In the genomic region with DNA sequence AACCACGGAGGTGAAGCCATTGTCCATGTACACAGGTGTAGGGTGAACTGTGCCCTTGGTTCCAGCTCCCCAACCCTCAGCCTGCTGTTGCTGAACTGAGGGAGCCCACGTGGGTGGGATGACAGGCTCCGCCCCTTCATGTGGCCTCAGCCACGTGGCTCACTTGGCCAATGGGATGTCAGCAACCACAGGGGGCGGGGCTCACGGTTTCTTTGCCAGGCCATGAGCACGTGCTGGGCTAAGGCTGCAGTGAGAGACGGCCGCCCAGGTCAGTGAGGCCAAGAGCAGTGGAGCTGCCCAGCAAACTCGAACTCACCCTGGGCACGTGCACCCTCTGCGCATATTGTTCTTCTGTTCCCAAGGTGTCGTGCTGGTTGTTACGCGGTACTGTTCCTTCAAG, we compare ENCODE assay signal across 23 cellular contexts.
"Had no signal": no experiment of that assay in that cellular context is flagged by ENCODE, and none has a peak within 500 bp of the region (broad histone marks: within the 10 kb centered on the region; RNA-seq: fewer than 3 reads in every experiment).

No MANE protein-coding gene starts in this region.

- H3K36me3 Mint-ChIP-seq: memory B cell, mesothelial cell of epicardium, natural killer cell, type B pancreatic cell had no signal

- H3K9me3 ChIP-seq: esophagus squamous epithelium, gastroesophageal sphincter, lower lobe of right lung, ovary, sigmoid colon, thyroid gland had no signal

- H3K4me3 ChIP-seq: esophagus squamous epithelium, gastroesophageal sphincter, left ventricle myocardium inferior, lower lobe of right lung, ovary, right atrium auricular region, sigmoid colon, skin epidermis, thyroid gland had no signal

- H3K9me3 Mint-ChIP-seq: memory B cell, natural killer cell, neural crest cell, type B pancreatic cell had no signal

- H3K4me1 Mint-ChIP-seq: memory B cell, mesothelial cell of epicardium, natural killer cell, neural crest cell had no signal

- H3K4me3 Mint-ChIP-seq: memory B cell, mesothelial cell of epicardium, natural killer cell, neural crest cell, type B pancreatic cell had no signal

- ATAC-seq: gastroesophageal sphincter, left cardiac atrium had no signal

- H3K27ac Mint-ChIP-seq: memory B cell, mesothelial cell of epicardium, natural killer cell, type B pancreatic cell had no signal

- FAIRE-seq: kidney had no signal

- H3K27ac ChIP-seq: epithelial cell of prostate, esophagus squamous epithelium, gastroesophageal sphincter, left ventricle myocardium inferior, lower lobe of right lung, ovary, right atrium auricular region, sigmoid colon, skin epidermis, thyroid gland had no signal

- H3K4me1 ChIP-seq: esophagus squamous epithelium, gastroesophageal sphincter, left ventricle myocardium inferior, lower lobe of right lung, right atrium auricular region, sigmoid colon, thyroid gland had no signal

- H3K27me3 ChIP-seq: esophagus squamous epithelium, gastroesophageal sphincter, ovary, right atrium auricular region, sigmoid colon, thyroid gland had no signal

- H3K36me3 ChIP-seq: esophagus squamous epithelium, gastroesophageal sphincter, left ventricle myocardium inferior, lower lobe of right lung, ovary, right atrium auricular region, sigmoid colon, thyroid gland had no signal

- DNase-seq: effector memory CD4-positive, alpha-beta T cell; esophagus squamous epithelium; foreskin fibroblast; glutamatergic neuron; kidney; left cardiac atrium; left ventricle myocardium inferior; lower lobe of right lung; natural killer cell; nucleus accumbens; ovary; sigmoid colon; stimulated activated CD4-positive, alpha-beta T cell treated with anti-CD3 and anti-CD28 coated beads, Interleukin-12 subunit alpha, Interleukin-12 subunit beta, amount 100 ng/mL, for 4 hours; stimulated activated naive CD4-positive, alpha-beta T cell treated with Interleukin-2 at 50 U/mL for 16 hours; thyroid gland had no signal
